Comparison of ENCODE assay signal across 1 cellular context in genomic region chr1:82160903-82161302, GRCh38.
TF ChIP-seq lines count a peak whose summit lies in the region.

No MANE protein-coding gene starts in this region.

TF ChIP-seq in GM23338, 12 proteins besides CTCF, POLR2A, EP300 and RAD21 (continued from another document):
- TF ChIP-seq REST (IDR thresholded peaks at IDR 0.05; ENCODE audit: unreplicated experiment), result no peak
- TF ChIP-seq EZH2 (IDR thresholded peaks at IDR 0.05; ENCODE audit: low read depth, unreplicated experiment), result no peak
TF ChIP-seq in GM23338: peak in this region for 0.
